Comparison of ENCODE assay signal across 20 cellular contexts in genomic region chr1:217096200-217096599, GRCh38.
DNase-seq lines count a peak whose midpoint lies in the region; ATAC-seq, FAIRE-seq and TF ChIP-seq lines count a peak whose summit lies in the region.
"Had no signal": no experiment of that assay in that cellular context is flagged by ENCODE, and none has a peak within 500 bp of the region (broad histone marks: within the 10 kb centered on the region; RNA-seq: fewer than 3 reads in every experiment).

No MANE protein-coding gene starts in this region.

- peaks cover 19% of the 10 kb centered on the region for H3K27me3 ChIP-seq in GM23338 (ENCODE audit: insufficient read depth)
- H3K27me3 ChIP-seq in bronchial epithelial cell (ENCODE audit: control insufficient read depth, insufficient read depth, low read length): no peaks in the 10 kb centered on the region
- peaks cover 0 to 2% of the 10 kb centered on the region in 2 donors for H3K27me3 ChIP-seq in tibial artery

- H3K9me3 Mint-ChIP-seq in GM23338: no peaks in the 10 kb centered on the region; the same call in 2 of the 3 replicates
- H3K9me3 Mint-ChIP-seq: H9 had no signal

- H3K4me3 ChIP-seq in GM23338 (no peak overlapping the region), bronchial epithelial cell (ENCODE audit: low read depth, low read length) (no peak overlapping the region), tibial artery (no peak overlapping the region)

- DNase-seq in D721Med (ENCODE audit: insufficient read length, low spot score) (no peak), GM23338 (ENCODE audit: low spot score) (no peak), bronchial epithelial cell (ENCODE audit: low read depth) (no peak), left colon (no peak), tibial artery (no peak)
- DNase-seq: ACHN; BE2C; C1 segment of cervical spinal cord; Caco-2; CD4-positive, CD25-positive, alpha-beta regulatory T cell; CD8-positive, alpha-beta memory T cell; GOT3; H9; KG1 had no signal

- TF ChIP-seq POLR2A in GM18505 (IDR thresholded peaks at IDR 0.05; ENCODE audit: borderline replicate concordance, extremely low read depth, insufficient read depth, insufficient read length): no peak

- 0 out of 2 replicates have a peak overlapping the region, but pooled peaks have one; percentile 59 for H2AFZ ChIP-seq in GM23338

- no peak overlapping the region for H3K27ac ChIP-seq in GM23338 (ENCODE audit: low read depth)
- H3K27ac ChIP-seq in tibial artery: no peak overlapping the region

- H4K20me1 ChIP-seq in GM23338 (replicated peaks; ENCODE audit: insufficient read depth): no peaks in the 10 kb centered on the region; the same call in 1 of the 2 replicates

- TF ChIP-seq CTCF in D721Med (IDR thresholded peaks at IDR 0.05; ENCODE audit: insufficient read depth, missing control alignments) (no peak), GM23338 (conservative IDR thresholded peaks at IDR 0.05; ENCODE audit: low read depth in 2 of 2) (no peak), bronchial epithelial cell (IDR thresholded peaks at IDR 0.05; ENCODE audit: insufficient read depth, low read length, severe bottlenecking) (no peak), tibial artery (IDR thresholded peaks at IDR 0.05) (no peak)

- ATAC-seq in GM23338 (no peak), left colon (peak; percentile 32), GM18861 (IDR thresholded peaks at IDR 0.05; ENCODE audit: unreplicated experiment) (no peak), GM18505 (IDR thresholded peaks at IDR 0.05; ENCODE audit: unreplicated experiment) (no peak)

- no peaks in the 10 kb centered on the region for H3K36me3 ChIP-seq in GM23338 (ENCODE audit: insufficient read depth)
- H3K36me3 ChIP-seq in bronchial epithelial cell (ENCODE audit: control insufficient read depth, insufficient read depth, low read length): no peaks in the 10 kb centered on the region
- no peaks in the 10 kb centered on the region for H3K36me3 ChIP-seq in tibial artery
- H3K36me3 ChIP-seq: BE2C had no signal

- H3K4me1 ChIP-seq in GM23338 (ENCODE audit: insufficient read depth) (no peaks in the 10 kb centered on the region), tibial artery (no peaks in the 10 kb centered on the region)
- H3K4me1 ChIP-seq: BE2C had no signal

- no peak overlapping the region for H3K27ac Mint-ChIP-seq in GM23338
- H3K27ac Mint-ChIP-seq: CD4-positive, CD25-positive, alpha-beta regulatory T cell; CD8-positive, alpha-beta memory T cell; H9 had no signal

- no peaks in the 10 kb centered on the region for H3K9me3 ChIP-seq in tibial artery
- H3K9me3 ChIP-seq: BE2C, Caco-2 had no signal

- no peaks in the 10 kb centered on the region for H3K36me3 Mint-ChIP-seq in GM23338 (ENCODE audit: low read depth)
- H3K36me3 Mint-ChIP-seq: CD4-positive, CD25-positive, alpha-beta regulatory T cell; CD8-positive, alpha-beta memory T cell had no signal

- no peaks in the 10 kb centered on the region for H3K27me3 Mint-ChIP-seq in GM23338 (ENCODE audit: insufficient read depth, low read depth, poor library complexity)

- FAIRE-seq in D721Med (lab: Jason Lieb, UNC): peak; percentile 32
- FAIRE-seq in bronchial epithelial cell (lab: Jason Lieb, UNC): peak; percentile 83
- FAIRE-seq: A204.1, G401.6, GM12891, GM18507 had no signal

- H3F3A ChIP-seq in GM23338 (replicated peaks; ENCODE audit: low read depth): no peaks in the 10 kb centered on the region

- H3K9me2 ChIP-seq in GM23338 (ENCODE audit: insufficient read depth): no peaks in the 10 kb centered on the region

- H3K79me2 ChIP-seq in GM23338 (replicated peaks; ENCODE audit: insufficient read depth): no peaks in the 10 kb centered on the region

- H3K4me1 Mint-ChIP-seq in GM23338: no peaks in the 10 kb centered on the region
- H3K4me1 Mint-ChIP-seq: CD4-positive, CD25-positive, alpha-beta regulatory T cell; CD8-positive, alpha-beta memory T cell; H9 had no signal

- no peak overlapping the region for H3K4me2 ChIP-seq in GM23338

- intact Hi-C loops in left colon (cut with DNase I, micrococcal nuclease) (no loop called here), tibial artery (cut with DNase I; ENCODE audit: low total_unique reads) (no loop called here)

- H3K4me3 Mint-ChIP-seq in GM23338: no peak overlapping the region
- H3K4me3 Mint-ChIP-seq: CD4-positive, CD25-positive, alpha-beta regulatory T cell; CD8-positive, alpha-beta memory T cell; H9 had no signal

TF ChIP-seq in GM23338, 12 proteins besides CTCF, POLR2A, EP300 and RAD21:
- no peak for TF ChIP-seq CREB1 (CRISPR knock-in tag; IDR thresholded peaks at IDR 0.05; ENCODE audit: low read depth)
- no peak for TF ChIP-seq EZH2phosphoT487 (IDR thresholded peaks at IDR 0.05; ENCODE audit: unreplicated experiment)
- TF ChIP-seq STAT1 (IDR thresholded peaks at IDR 0.05; ENCODE audit: unreplicated experiment): no peak
- TF ChIP-seq ZNF331 (CRISPR knock-in tag; IDR thresholded peaks at IDR 0.05; ENCODE audit: low read depth): no peak
